17 cellular contexts compared by ENCODE assay signal in the genomic region with DNA sequence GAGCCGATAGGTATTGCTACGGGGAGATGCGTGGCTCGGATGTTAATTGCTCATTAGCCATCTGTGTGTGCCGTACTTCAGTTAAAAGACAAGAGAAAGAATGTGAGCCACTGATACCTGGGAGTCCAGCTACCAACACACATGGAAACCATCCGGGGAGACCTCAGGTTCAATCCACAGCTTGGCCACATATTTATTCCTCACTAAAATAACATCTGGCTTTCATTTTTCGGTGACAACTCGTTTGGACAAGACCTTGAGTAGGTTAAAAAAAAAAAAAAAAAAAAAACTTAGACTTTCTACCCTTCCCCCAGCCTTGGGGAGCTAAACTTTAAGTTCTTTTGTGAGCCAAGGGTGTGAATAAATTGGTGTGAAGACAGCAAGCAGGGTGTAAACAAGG.
"Had no signal": no experiment of that assay in that cellular context is flagged by ENCODE, and none has a peak within 500 bp of the region (broad histone marks: within the 10 kb centered on the region; RNA-seq: fewer than 3 reads in every experiment).

No MANE protein-coding gene starts in this region.

- H3K27ac ChIP-seq: RWPE1 had no signal

- DNase-seq: KBM-7, MV-4-11, NCI-H1048, NCI-H1105, NCI-H1417 treated with DMSO at 0.1 percent for 48 hours, NCI-H187, NCI-H2029, NCI-H2081 treated with DMSO at 0.1 percent for 48 hours, NCI-H2171, NCI-H226, NCI-H446, NCI-H510A, NCI-H524 treated with DMSO at 0.1 percent for 48 hours, NCI-H69, NCI-H774, SHP77 had no signal
